In the genomic region with DNA sequence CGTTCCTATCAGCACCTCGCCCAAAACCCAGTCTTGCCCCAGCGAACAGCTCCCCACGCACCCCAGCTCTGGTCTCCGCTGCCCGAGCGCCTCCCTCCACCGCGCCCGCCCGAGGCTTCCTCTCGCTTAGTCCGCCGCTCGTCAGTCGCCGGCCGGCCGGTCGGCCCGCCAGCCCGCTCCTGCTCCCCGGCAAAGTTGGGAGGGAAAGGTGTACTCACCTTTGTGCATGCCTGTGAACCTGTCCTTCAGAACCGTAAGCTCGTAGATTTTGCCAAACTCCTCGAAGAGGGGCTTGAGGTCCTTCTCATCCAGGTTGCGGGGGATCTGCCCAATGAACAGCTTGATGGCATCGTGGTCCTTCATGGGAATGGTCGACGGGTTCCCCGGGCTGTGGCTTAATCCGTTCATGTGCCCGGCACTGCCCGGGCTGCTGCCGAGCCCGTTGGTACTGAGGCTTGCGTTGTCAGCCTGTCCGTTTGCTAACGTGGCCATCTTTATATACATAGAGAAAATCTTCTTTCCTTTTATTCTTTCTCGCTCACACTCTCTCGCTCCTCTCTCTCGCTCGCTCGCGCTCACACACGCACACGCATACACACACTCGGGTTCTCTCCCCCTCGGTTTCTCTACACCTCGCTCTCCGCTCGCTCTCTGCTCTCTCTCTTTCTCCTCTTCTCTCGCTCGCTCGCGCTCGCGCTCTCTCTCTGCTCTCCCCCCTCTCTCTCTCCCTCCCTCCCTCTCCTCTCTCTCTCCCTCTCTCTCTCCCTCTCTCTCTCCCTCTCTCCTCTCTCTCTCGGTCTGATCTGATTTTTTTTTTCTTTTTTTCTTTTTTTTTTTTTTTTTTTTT, we compare ENCODE assay signal across 1 cellular context.
TF ChIP-seq lines count a peak whose summit lies in the region.

A gene (minus strand): TSS at position 661 of the 847 bp plus-strand sequence.

TF ChIP-seq in WTC11, 78 proteins besides CTCF, POLR2A, EP300 and RAD21 (continued from another document):
- no peak for TF ChIP-seq NR2C2 (CRISPR knock-in tag; IDR thresholded peaks at IDR 0.05)
- peak; percentile 11; the same call in 1 of the 2 replicates for TF ChIP-seq MYBL2 (CRISPR knock-in tag; IDR thresholded peaks at IDR 0.05)
- TF ChIP-seq, protein P1, sequence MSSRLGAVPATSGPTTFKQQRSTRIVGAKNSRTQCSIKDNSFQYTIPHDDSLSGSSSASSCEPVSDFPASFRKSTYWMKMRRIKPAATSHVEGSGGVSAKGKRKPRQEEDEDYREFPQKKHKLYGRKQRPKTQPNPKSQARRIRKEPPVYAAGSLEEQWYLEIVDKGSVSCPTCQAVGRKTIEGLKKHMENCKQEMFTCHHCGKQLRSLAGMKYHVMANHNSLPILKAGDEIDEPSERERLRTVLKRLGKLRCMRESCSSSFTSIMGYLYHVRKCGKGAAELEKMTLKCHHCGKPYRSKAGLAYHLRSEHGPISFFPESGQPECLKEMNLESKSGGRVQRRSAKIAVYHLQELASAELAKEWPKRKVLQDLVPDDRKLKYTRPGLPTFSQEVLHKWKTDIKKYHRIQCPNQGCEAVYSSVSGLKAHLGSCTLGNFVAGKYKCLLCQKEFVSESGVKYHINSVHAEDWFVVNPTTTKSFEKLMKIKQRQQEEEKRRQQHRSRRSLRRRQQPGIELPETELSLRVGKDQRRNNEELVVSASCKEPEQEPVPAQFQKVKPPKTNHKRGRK (CRISPR knock-in tag; IDR thresholded peaks at IDR 0.05; ENCODE audit: borderline replicate concordance) = 0 out of 2 replicates have a peak, but pooled peaks have one; percentile 60
- TF ChIP-seq TEAD4 (CRISPR knock-in tag; IDR thresholded peaks at IDR 0.05) = peak; percentile 7; the same call in 1 of the 2 replicates
- TF ChIP-seq, protein P2, sequence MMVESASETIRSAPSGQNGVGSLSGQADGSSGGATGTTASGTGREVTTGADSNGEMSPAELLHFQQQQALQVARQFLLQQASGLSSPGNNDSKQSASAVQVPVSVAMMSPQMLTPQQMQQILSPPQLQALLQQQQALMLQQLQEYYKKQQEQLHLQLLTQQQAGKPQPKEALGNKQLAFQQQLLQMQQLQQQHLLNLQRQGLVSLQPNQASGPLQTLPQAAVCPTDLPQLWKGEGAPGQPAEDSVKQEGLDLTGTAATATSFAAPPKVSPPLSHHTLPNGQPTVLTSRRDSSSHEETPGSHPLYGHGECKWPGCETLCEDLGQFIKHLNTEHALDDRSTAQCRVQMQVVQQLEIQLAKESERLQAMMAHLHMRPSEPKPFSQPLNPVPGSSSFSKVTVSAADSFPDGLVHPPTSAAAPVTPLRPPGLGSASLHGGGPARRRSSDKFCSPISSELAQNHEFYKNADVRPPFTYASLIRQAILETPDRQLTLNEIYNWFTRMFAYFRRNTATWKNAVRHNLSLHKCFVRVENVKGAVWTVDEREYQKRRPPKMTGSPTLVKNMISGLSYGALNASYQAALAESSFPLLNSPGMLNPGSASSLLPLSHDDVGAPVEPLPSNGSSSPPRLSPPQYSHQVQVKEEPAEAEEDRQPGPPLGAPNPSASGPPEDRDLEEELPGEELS (CRISPR knock-in tag; IDR thresholded peaks at IDR 0.05) = 0 out of 2 replicates have a peak, but pooled peaks have one; percentile 8
- TF ChIP-seq, protein P3, sequence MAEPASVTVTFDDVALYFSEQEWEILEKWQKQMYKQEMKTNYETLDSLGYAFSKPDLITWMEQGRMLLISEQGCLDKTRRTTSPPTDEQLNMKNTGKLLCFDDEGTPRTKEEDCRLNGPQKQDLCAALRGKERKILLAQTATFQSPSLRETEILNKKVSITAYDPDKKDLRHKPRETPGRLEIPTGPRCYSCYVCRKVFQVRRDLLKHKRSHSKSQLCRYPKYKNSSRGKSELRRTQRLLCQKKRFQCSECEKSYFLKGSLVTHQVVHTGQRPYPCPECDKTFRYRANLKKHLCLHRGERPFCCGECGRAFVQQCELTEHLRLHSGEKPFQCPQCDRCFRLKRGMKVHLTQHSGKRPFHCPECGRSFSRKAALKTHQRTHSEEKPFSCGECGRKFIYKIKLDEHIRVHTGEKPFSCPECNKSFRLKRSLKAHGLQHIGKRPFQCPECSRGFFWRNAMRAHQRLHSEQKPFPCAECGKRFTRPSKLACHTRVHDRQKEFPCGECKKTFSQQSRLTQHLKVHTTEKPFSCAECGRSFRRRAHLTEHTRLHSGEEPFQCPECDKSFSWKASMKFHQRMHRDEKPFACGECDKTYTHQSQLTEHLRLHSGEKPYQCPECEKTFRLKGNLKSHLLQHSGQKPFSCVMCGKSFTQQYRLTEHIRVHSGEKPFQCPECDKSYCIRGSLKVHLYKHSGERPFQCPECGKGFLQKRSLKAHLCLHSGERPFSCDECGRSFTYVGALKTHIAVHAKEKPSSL (CRISPR knock-in tag; conservative IDR thresholded peaks at IDR 0.05) = no peak
- no peak for TF ChIP-seq HMGA2 (CRISPR knock-in tag; IDR thresholded peaks at IDR 0.05)
- TF ChIP-seq, protein P4, sequence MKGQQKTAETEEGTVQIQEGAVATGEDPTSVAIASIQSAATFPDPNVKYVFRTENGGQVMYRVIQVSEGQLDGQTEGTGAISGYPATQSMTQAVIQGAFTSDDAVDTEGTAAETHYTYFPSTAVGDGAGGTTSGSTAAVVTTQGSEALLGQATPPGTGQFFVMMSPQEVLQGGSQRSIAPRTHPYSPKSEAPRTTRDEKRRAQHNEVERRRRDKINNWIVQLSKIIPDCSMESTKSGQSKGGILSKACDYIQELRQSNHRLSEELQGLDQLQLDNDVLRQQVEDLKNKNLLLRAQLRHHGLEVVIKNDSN (CRISPR knock-in tag; IDR thresholded peaks at IDR 0.05) = 0 out of 2 replicates have a peak, but pooled peaks have one; percentile 9
- TF ChIP-seq ZNF121 (CRISPR knock-in tag; IDR thresholded peaks at IDR 0.05) = no peak
- peak; percentile 10; the same call in 1 of the 2 replicates for TF ChIP-seq ZNF232 (CRISPR knock-in tag; IDR thresholded peaks at IDR 0.05)
- 0 out of 2 replicates have a peak, but pooled peaks have one; percentile 8 for TF ChIP-seq ESRRA (CRISPR knock-in tag; IDR thresholded peaks at IDR 0.05; ENCODE audit: borderline replicate concordance)
- TF ChIP-seq, protein P5, sequence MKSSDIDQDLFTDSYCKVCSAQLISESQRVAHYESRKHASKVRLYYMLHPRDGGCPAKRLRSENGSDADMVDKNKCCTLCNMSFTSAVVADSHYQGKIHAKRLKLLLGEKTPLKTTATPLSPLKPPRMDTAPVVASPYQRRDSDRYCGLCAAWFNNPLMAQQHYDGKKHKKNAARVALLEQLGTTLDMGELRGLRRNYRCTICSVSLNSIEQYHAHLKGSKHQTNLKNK (CRISPR knock-in tag; IDR thresholded peaks at IDR 0.05) = no peak
- TF ChIP-seq, protein P6, sequence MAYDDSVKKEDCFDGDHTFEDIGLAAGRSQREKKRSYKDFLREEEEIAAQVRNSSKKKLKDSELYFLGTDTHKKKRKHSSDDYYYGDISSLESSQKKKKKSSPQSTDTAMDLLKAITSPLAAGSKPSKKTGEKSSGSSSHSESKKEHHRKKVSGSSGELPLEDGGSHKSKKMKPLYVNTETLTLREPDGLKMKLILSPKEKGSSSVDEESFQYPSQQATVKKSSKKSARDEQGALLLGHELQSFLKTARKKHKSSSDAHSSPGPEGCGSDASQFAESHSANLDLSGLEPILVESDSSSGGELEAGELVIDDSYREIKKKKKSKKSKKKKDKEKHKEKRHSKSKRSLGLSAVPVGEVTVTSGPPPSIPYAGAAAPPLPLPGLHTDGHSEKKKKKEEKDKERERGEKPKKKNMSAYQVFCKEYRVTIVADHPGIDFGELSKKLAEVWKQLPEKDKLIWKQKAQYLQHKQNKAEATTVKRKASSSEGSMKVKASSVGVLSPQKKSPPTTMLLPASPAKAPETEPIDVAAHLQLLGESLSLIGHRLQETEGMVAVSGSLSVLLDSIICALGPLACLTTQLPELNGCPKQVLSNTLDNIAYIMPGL (CRISPR knock-in tag; IDR thresholded peaks at IDR 0.05) = peak; percentile 57
- TF ChIP-seq ATF1 (CRISPR knock-in tag; IDR thresholded peaks at IDR 0.05) = no peak
- no peak for TF ChIP-seq ETV6 (CRISPR knock-in tag; IDR thresholded peaks at IDR 0.05)
- 0 out of 2 replicates have a peak, but pooled peaks have one; percentile 3 for TF ChIP-seq SP1 (CRISPR knock-in tag; conservative IDR thresholded peaks at IDR 0.05)
- no peak for TF ChIP-seq IRF2 (CRISPR knock-in tag; IDR thresholded peaks at IDR 0.05; ENCODE audit: borderline replicate concordance, low read depth)
- TF ChIP-seq, protein P7, sequence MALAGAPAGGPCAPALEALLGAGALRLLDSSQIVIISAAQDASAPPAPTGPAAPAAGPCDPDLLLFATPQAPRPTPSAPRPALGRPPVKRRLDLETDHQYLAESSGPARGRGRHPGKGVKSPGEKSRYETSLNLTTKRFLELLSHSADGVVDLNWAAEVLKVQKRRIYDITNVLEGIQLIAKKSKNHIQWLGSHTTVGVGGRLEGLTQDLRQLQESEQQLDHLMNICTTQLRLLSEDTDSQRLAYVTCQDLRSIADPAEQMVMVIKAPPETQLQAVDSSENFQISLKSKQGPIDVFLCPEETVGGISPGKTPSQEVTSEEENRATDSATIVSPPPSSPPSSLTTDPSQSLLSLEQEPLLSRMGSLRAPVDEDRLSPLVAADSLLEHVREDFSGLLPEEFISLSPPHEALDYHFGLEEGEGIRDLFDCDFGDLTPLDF (CRISPR knock-in tag; IDR thresholded peaks at IDR 0.05) = peak; percentile 13; the same call in 1 of the 2 replicates
- 0 out of 2 replicates have a peak, but pooled peaks have one; percentile 1 for TF ChIP-seq FOXK1 (CRISPR knock-in tag; IDR thresholded peaks at IDR 0.05)
- no peak for TF ChIP-seq GTF2I (CRISPR knock-in tag; conservative IDR thresholded peaks at IDR 0.05)
TF ChIP-seq in WTC11: peak in this region for 14.
